8 cellular contexts compared by ENCODE assay signal in the genomic region with DNA sequence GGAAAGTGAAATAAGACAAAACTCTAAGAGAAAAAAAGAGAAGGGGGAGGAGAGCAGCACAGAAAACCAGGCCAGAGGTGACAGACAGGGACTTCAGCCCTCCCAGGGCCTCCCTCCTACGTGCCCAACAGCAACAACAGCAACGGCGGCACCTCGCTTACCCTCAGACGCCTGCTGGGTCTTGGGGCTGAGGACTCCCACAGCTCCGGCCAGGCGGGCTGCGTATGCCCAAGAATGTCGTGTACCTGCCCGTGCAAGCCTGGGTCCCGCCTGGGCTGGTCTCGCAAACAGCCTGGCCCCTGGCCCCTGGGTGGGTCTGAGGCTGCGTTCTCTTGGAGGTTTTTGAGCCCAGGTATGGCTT. TPM values are rescaled to one million over a fixed set of nuclear protein-coding genes. Genes with fewer than 3 reads are reported as not detected.
DNase-seq lines count a peak whose midpoint lies in the region; ATAC-seq, FAIRE-seq and TF ChIP-seq lines count a peak whose summit lies in the region.

No MANE protein-coding gene starts in this region.

- TF ChIP-seq CTCF in H1 (IDR thresholded peaks at IDR 0.05; ENCODE audit: control extremely low read depth in 1 of 3, insufficient read depth in 1 of 3, low read depth in 1 of 3, low read length in 3 of 3): no peak
- no peak for TF ChIP-seq CTCF in neural cell (IDR thresholded peaks at IDR 0.05; ENCODE audit: poor library complexity, severe bottlenecking)

- no peak overlapping the region for H4K5ac ChIP-seq in H1 (ENCODE audit: insufficient read length, low read depth, low read length)

- no peak overlapping the region for H2AK5ac ChIP-seq in H1 (ENCODE audit: low read depth, low read length)

- H3K56ac ChIP-seq in H1 (replicated peaks; ENCODE audit: insufficient read length, low read depth, low read length): no peak overlapping the region

- H3K23me2 ChIP-seq in H1 (ENCODE audit: low read depth, low read length): no peaks in the 10 kb centered on the region

- H3K79me1 ChIP-seq in H1 (ENCODE audit: low read depth, low read length): peaks cover 19% of the 10 kb centered on the region; the same call in 1 of the 2 replicates

- TF ChIP-seq EP300 in H1 (IDR thresholded peaks at IDR 0.05; ENCODE audit: borderline replicate concordance in 1 of 2, low read depth in 2 of 2, low read length in 2 of 2) (no peak), neural cell (conservative IDR thresholded peaks at IDR 0.05; ENCODE audit: poor library complexity, severe bottlenecking) (no peak)

- no peak overlapping the region for H4K8ac ChIP-seq in H1 (ENCODE audit: extremely low read depth, insufficient read depth, low read length)

- no peak overlapping the region for H3K23ac ChIP-seq in H1 (ENCODE audit: insufficient read length)

- no peak overlapping the region for H3K4ac ChIP-seq in H1 (replicated peaks; ENCODE audit: insufficient read length, low read depth, low read length)

- H3K4me1 Mint-ChIP-seq in activated CD4-positive, alpha-beta T cell treated with anti-CD3 and anti-CD28 coated beads, Interleukin-2, amount 10 ng/mL, durations not matched to agents 24 days and 14 days: peaks cover 52% of the 10 kb centered on the region

- ATAC-seq in HG02840 (IDR thresholded peaks at IDR 0.05; ENCODE audit: low FRiP score, unreplicated experiment) (no peak), GM18505 (IDR thresholded peaks at IDR 0.05; ENCODE audit: unreplicated experiment) (no peak)

- H2BK12ac ChIP-seq in H1 (ENCODE audit: low read depth, low read length): no peak overlapping the region

- CTCF ChIA-PET in H1 (lab: Charles Lee; ENCODE audit: partially characterized antibody): interaction anchor here (0.6 to 2.4 kb wide), 5 partner anchors 10 to 457 kb away, joined by 3 to 10 read pairs (median 4); no protein-coding TSS in a partner anchor

- H4K91ac ChIP-seq in H1 (replicated peaks; ENCODE audit: insufficient read length, low read length): no peak overlapping the region

- peaks cover 0 to 9% (median 0%) of the 10 kb centered on the region in 4 experiments; a peak in 4 of 8 replicates for H3K36me3 ChIP-seq in H1 (ENCODE audit: control insufficient read depth in 2 of 4, insufficient read depth in 4 of 4, low read length in 3 of 4)
- H3K36me3 ChIP-seq in neural cell (ENCODE audit: insufficient read depth, low read length): no peaks in the 10 kb centered on the region

- H2AFZ ChIP-seq in H1 (ENCODE audit: low read length) (no peak overlapping the region), neural cell (ENCODE audit: low read depth, low read length) (no peak overlapping the region)

- no peak overlapping the region for H2BK120ac ChIP-seq in H1 (replicated peaks; ENCODE audit: low read depth, low read length)

- H3K9me2 ChIP-seq in neural cell (ENCODE audit: insufficient read depth, low read length): no peaks in the 10 kb centered on the region

- 0 out of 2 replicates have a peak overlapping the region, but pooled peaks have one; percentile 66 for H3K27ac ChIP-seq in H1 (ENCODE audit: low read depth, low read length)
- no peak overlapping the region for H3K27ac ChIP-seq in neural cell (ENCODE audit: low read length)

- no peak overlapping the region for H3K18ac ChIP-seq in H1 (ENCODE audit: extremely low read depth, low read length)

- peaks cover 0 to 40% of the 10 kb centered on the region in 2 experiments; a peak in 2 of 4 replicates for H3K79me2 ChIP-seq in H1 (ENCODE audit: control insufficient read depth in 1 of 2, insufficient read depth in 2 of 2, low read length in 2 of 2)
- no peaks in the 10 kb centered on the region for H3K79me2 ChIP-seq in neural cell (replicated peaks; ENCODE audit: insufficient read depth, low read length)

- peak overlapping the region in 1 of 4 experiments; percentile 30; a peak in 1 of 7 replicates for H3K9ac ChIP-seq in H1 (replicated peaks in 1 of 4; ENCODE audit: extremely low read depth in 1 of 4, low read depth in 3 of 4, low read length in 3 of 4)
- H3K9ac ChIP-seq in neural cell (ENCODE audit: low read length): peak overlapping the region; percentile 1

- DNase-seq in NCI-H2227 (lab: John Stamatoyannopoulos, UW; ENCODE audit: unreplicated experiment) (peak; percentile 33), NCI-H2227 treated with DMSO at 0.1 percent for 48 hours (lab: John Stamatoyannopoulos, UW) (no peak), H1 (ENCODE audit: low read depth in 1 of 2, low spot score in 2 of 2) (no peak), cortex of kidney (lab: John Stamatoyannopoulos, UW) (no peak)
- peak; percentile 80 for DNase-seq in activated CD4-positive, alpha-beta T cell treated with anti-CD3 and anti-CD28 coated beads, Interleukin-2, amount 10 ng/mL, durations not matched to agents 24 days and 14 days

- peaks cover 0 to 9% (median 5%) of the 10 kb centered on the region in 4 experiments; a peak in 3 of 7 replicates for H3K4me1 ChIP-seq in H1 (replicated peaks in 1 of 4; ENCODE audit: control insufficient read depth in 3 of 4, insufficient read depth in 4 of 4, low read length in 3 of 4)

- intact Hi-C loops in activated CD4-positive, alpha-beta T cell treated with anti-CD3 and anti-CD28 coated beads, Interleukin-2, amount 10 ng/mL, durations not matched to agents 24 days and 14 days (cut with micrococcal nuclease): loop anchor here (1.0 kb wide), 2 partner anchors 15 to 93 kb away; a partner anchor contains a TSS

- TF ChIP-seq RAD21 in H1 (IDR thresholded peaks at IDR 0.05 in 1 of 2, conservative IDR thresholded peaks at IDR 0.05 in 1 of 2; ENCODE audit: low read depth in 2 of 2, low read length in 2 of 2) (no peak), neural cell (conservative IDR thresholded peaks at IDR 0.05) (no peak)

- no peaks in the 10 kb centered on the region for H3K27me3 Mint-ChIP-seq in activated CD4-positive, alpha-beta T cell treated with anti-CD3 and anti-CD28 coated beads, Interleukin-2, amount 10 ng/mL, durations not matched to agents 24 days and 14 days

- peak overlapping the region; percentile 94 for H3K27ac Mint-ChIP-seq in activated CD4-positive, alpha-beta T cell treated with anti-CD3 and anti-CD28 coated beads, Interleukin-2, amount 10 ng/mL, durations not matched to agents 24 days and 14 days

- no peak overlapping the region for H2BK20ac ChIP-seq in H1 (ENCODE audit: low read length)

- H3K27me3 ChIP-seq in H1 (replicated peaks in 1 of 4; ENCODE audit: control insufficient read depth in 3 of 4, extremely low read depth in 1 of 4, insufficient read depth in 3 of 4, low read length in 3 of 4): no peaks in the 10 kb centered on the region
- H3K27me3 ChIP-seq in neural cell (ENCODE audit: insufficient read depth, low read depth, low read length): no peaks in the 10 kb centered on the region

- no peaks in the 10 kb centered on the region for H3K9me3 Mint-ChIP-seq in activated CD4-positive, alpha-beta T cell treated with anti-CD3 and anti-CD28 coated beads, Interleukin-2, amount 10 ng/mL, durations not matched to agents 24 days and 14 days

- H4K20me1 ChIP-seq in H1 (replicated peaks in 1 of 2; ENCODE audit: control insufficient read depth in 1 of 2, insufficient read depth in 2 of 2, low read length in 2 of 2) (peaks cover 9 to 27% of the 10 kb centered on the region in 2 experiments), neural cell (ENCODE audit: insufficient read depth) (no peaks in the 10 kb centered on the region)

- H3K4me3 ChIP-seq in H1 (ENCODE audit: extremely low read depth in 1 of 4, insufficient read depth in 2 of 4, low read depth in 3 of 4, low read length in 4 of 4) (no peak overlapping the region), neural cell (ENCODE audit: low read length) (no peak overlapping the region)

- POLR2A ChIA-PET in H1 (lab: Charles Lee; ENCODE audit: partially characterized antibody): interaction anchor here (1.5 kb wide), 1 partner anchor 15 kb away, joined by 3 read pairs; no protein-coding TSS in a partner anchor

- no peak for FAIRE-seq in H1 (lab: Jason Lieb, UNC)

- TF ChIP-seq POLR2A in H1 (IDR thresholded peaks at IDR 0.05; ENCODE audit: control extremely low read depth in 1 of 2, low read depth in 2 of 2, low read length in 2 of 2) (no peak), GM18505 (IDR thresholded peaks at IDR 0.05; ENCODE audit: borderline replicate concordance, extremely low read depth, insufficient read depth, insufficient read length) (no peak)

- peak overlapping the region; percentile 95 for H3K4me3 Mint-ChIP-seq in activated CD4-positive, alpha-beta T cell treated with anti-CD3 and anti-CD28 coated beads, Interleukin-2, amount 10 ng/mL, durations not matched to agents 24 days and 14 days

- peak overlapping the region; percentile 90; the same call in 1 of the 2 replicates for H2BK5ac ChIP-seq in H1 (ENCODE audit: low read depth, low read length)

- WGBS in H1 (ENCODE audit: extremely low coverage in 1 of 2, insufficient coverage in 1 of 2, insufficient read length in 1 of 2, insufficient replicate concordance in 2 of 2, low coverage in 1 of 2, low lambda C conversion rate in 2 of 2, missing lambda C conversion rate in 1 of 2), 2 experiments: 92% methylated on average over 13 of the region's 13 CpGs; no CpG with 5 or more reads in 1 of the 2 experiments

- H3F3A ChIP-seq in neural cell (ENCODE audit: insufficient read depth, low read length, poor library complexity, severe bottlenecking): no peaks in the 10 kb centered on the region

- no peak overlapping the region for H3K14ac ChIP-seq in H1 (ENCODE audit: insufficient read length)

- peaks cover 16% of the 10 kb centered on the region for H3K36me3 Mint-ChIP-seq in activated CD4-positive, alpha-beta T cell treated with anti-CD3 and anti-CD28 coated beads, Interleukin-2, amount 10 ng/mL, durations not matched to agents 24 days and 14 days (ENCODE audit: low read depth)

- H3K9me3 ChIP-seq in H1 (ENCODE audit: insufficient read depth in 2 of 2, low read depth in 1 of 2, low read length in 1 of 2) (no peaks in the 10 kb centered on the region), neural cell (ENCODE audit: low read length) (no peaks in the 10 kb centered on the region)

- H2BK15ac ChIP-seq in H1 (ENCODE audit: low read length): no peak overlapping the region

- no peak overlapping the region for H3K4me2 ChIP-seq in H1 (ENCODE audit: insufficient read depth in 1 of 2, low read depth in 2 of 2, low read length in 2 of 2)
- no peak overlapping the region for H3K4me2 ChIP-seq in neural cell (ENCODE audit: low read length)

RNA-seq across cellular contexts. Expression of a gene that starts 30.5 kb away (rescaled TPM):
- total RNA-seq in activated CD4-positive, alpha-beta T cell treated with anti-CD3 and anti-CD28 coated beads, Interleukin-2, amount 10 ng/mL, durations not matched to agents 24 days and 14 days: 76.9 and 81.5 TPM in 2 replicates
- 59.5 and 61.6 TPM in 2 replicates for total RNA-seq in H1 (2021; fragmentation: NEBNext Ultra II Directional; extraction: Animal tissue kit (Norgen Biotek cat#: 25700))
- polyA plus RNA-seq in H1 (2011; rRNA removed): 25.7 and 39.9 TPM in 2 replicates
- polyA plus RNA-seq in H1 (2011; cell fraction: cytosol; rRNA removed): 34.5 TPM
- polyA plus RNA-seq in H1 (2011; cell fraction: nucleus; rRNA removed): 123 TPM
- 39.5 to 54.2 TPM (median 51.4 TPM) in 4 replicates for polyA plus RNA-seq in H1 (2012, experiment 1 of 2)
- polyA plus RNA-seq in H1 (2012, experiment 2 of 2): 53.3 TPM
- polyA plus RNA-seq in H1 (2013, experiment 1 of 2): 28.7 TPM
- 25.5 TPM for polyA plus RNA-seq in H1 (2013, experiment 2 of 2)
- polyA minus RNA-seq in H1 (2011; rRNA and poly(A)+ RNA removed): 39.5 and 45.8 TPM in 2 replicates
- polyA minus RNA-seq in H1 (2011; cell fraction: cytosol; rRNA and poly(A)+ RNA removed): 52.5 TPM
- 66.4 TPM for polyA minus RNA-seq in H1 (2011; cell fraction: nucleus; rRNA and poly(A)+ RNA removed)
- polyA plus RNA-seq in neural cell: 1.8 and 3.5 TPM in 2 replicates
- 0.49 and 1.3 TPM in 2 replicates for polyA minus RNA-seq in neural cell

RNA-seq across cellular contexts. Expression of a gene that starts 47.4 kb away (rescaled TPM):
- total RNA-seq in activated CD4-positive, alpha-beta T cell treated with anti-CD3 and anti-CD28 coated beads, Interleukin-2, amount 10 ng/mL, durations not matched to agents 24 days and 14 days: 0.33 and 0.43 TPM in 2 replicates
- total RNA-seq in H1 (2021; fragmentation: NEBNext Ultra II Directional; extraction: Animal tissue kit (Norgen Biotek cat#: 25700)): 3.4 and 5.0 TPM in 2 replicates
- 7.1 and 10.0 TPM in 2 replicates for polyA plus RNA-seq in H1 (2011; rRNA removed)
- 5.7 TPM for polyA plus RNA-seq in H1 (2011; cell fraction: cytosol; rRNA removed)
- 14.6 TPM for polyA plus RNA-seq in H1 (2011; cell fraction: nucleus; rRNA removed)
- 1.8 to 6.8 TPM (median 3.9 TPM) in 4 replicates for polyA plus RNA-seq in H1 (2012, experiment 1 of 2)
- polyA plus RNA-seq in H1 (2012, experiment 2 of 2): 2.9 TPM
- polyA plus RNA-seq in H1 (2013, experiment 1 of 2): 4.1 TPM
- polyA plus RNA-seq in H1 (2013, experiment 2 of 2): 4.8 TPM
- polyA minus RNA-seq in H1 (2011; rRNA and poly(A)+ RNA removed): 5.9 and 10.1 TPM in 2 replicates
- 2.1 TPM for polyA minus RNA-seq in H1 (2011; cell fraction: cytosol; rRNA and poly(A)+ RNA removed)
- 6.0 TPM for polyA minus RNA-seq in H1 (2011; cell fraction: nucleus; rRNA and poly(A)+ RNA removed)
- 11.6 and 18.6 TPM in 2 replicates for polyA plus RNA-seq in neural cell
- polyA minus RNA-seq in neural cell: 8.3 TPM in 2 replicates

Comparison
In these comparisons a context has a peak if more than half of its experiments do, and no peak if none do; other contexts are left out.
1. DNase-seq: peak in NCI-H2227 (single experiment) and activated CD4-positive, alpha-beta T cell treated with anti-CD3 and anti-CD28 coated beads, Interleukin-2, amount 10 ng/mL, durations not matched to agents 24 days and 14 days (single experiment); none in NCI-H2227 treated with DMSO at 0.1 percent for 48 hours (single experiment), H1 (0 of 2) and cortex of kidney (single experiment).